In genomic region chr1:172637522-172637921, GRCh38 we compare ENCODE assay signal across 12 cellular contexts. TPM values are rescaled to one million over a fixed set of nuclear protein-coding genes. Genes with fewer than 3 reads are reported as not detected.
DNase-seq lines count a peak whose midpoint lies in the region; ATAC-seq and TF ChIP-seq lines count a peak whose summit lies in the region.
"Had no signal": no experiment of that assay in that cellular context is flagged by ENCODE, and none has a peak within 500 bp of the region (broad histone marks: within the 10 kb centered on the region; RNA-seq: fewer than 3 reads in every experiment).

No MANE protein-coding gene starts in this region.

- intact Hi-C loops in colonic mucosa (cut with DNase I): no loop called here

- no peaks in the 10 kb centered on the region for H3K9me3 ChIP-seq in colonic mucosa

- peaks cover 2% of the 10 kb centered on the region for H3K36me3 Mint-ChIP-seq in central memory CD8-positive, alpha-beta T cell (ENCODE audit: insufficient read depth)
- H3K36me3 Mint-ChIP-seq: brain had no signal

- no peak for TF ChIP-seq CTCF in colonic mucosa (IDR thresholded peaks at IDR 0.05)

- no peak overlapping the region for H3K9ac ChIP-seq in colonic mucosa (ENCODE audit: low read depth in 2 of 2, low read length in 2 of 2)

- peaks cover 5% of the 10 kb centered on the region for H3K9me3 Mint-ChIP-seq in central memory CD8-positive, alpha-beta T cell

- no peaks in the 10 kb centered on the region for H3K4me1 ChIP-seq in colonic mucosa

- peak; percentile 30 for DNase-seq in GM03348 (ENCODE audit: low spot score)
- peak; percentile 91 for DNase-seq in RPMI7951 (ENCODE audit: low read depth)
- DNase-seq in central memory CD8-positive, alpha-beta T cell (ENCODE audit: low spot score in 2 of 2): no peak
- DNase-seq in putamen (ENCODE audit: low spot score): peak; percentile 17
- DNase-seq in NCI-H128 (lab: John Stamatoyannopoulos, UW; ENCODE audit: unreplicated experiment): no peak
- DNase-seq in colonic mucosa: no peak
- DNase-seq in NCI-H1048 (lab: John Stamatoyannopoulos, UW): no peak
- DNase-seq: Kasumi-1, left colon, SIG-M5 had no signal

- H3K4me1 Mint-ChIP-seq in central memory CD8-positive, alpha-beta T cell: peaks cover 51% of the 10 kb centered on the region
- H3K4me1 Mint-ChIP-seq: brain had no signal

- H3K4me3 Mint-ChIP-seq in central memory CD8-positive, alpha-beta T cell: no peak overlapping the region
- H3K4me3 Mint-ChIP-seq: brain had no signal

- no peaks in the 10 kb centered on the region for H3K36me3 ChIP-seq in colonic mucosa

- H3K27me3 Mint-ChIP-seq in central memory CD8-positive, alpha-beta T cell: no peaks in the 10 kb centered on the region

- ATAC-seq in central memory CD8-positive, alpha-beta T cell (replicated peaks; ENCODE audit: extremely low read depth, poor library complexity, severe bottlenecking): no peak
- ATAC-seq in HG03175 (IDR thresholded peaks at IDR 0.05; ENCODE audit: unreplicated experiment): no peak
- ATAC-seq: left colon had no signal

- peak overlapping the region; percentile 77 for H3K27ac Mint-ChIP-seq in central memory CD8-positive, alpha-beta T cell (ENCODE audit: low read depth)
- H3K27ac Mint-ChIP-seq: brain had no signal

- H3K4me3 ChIP-seq in colonic mucosa: no peak overlapping the region

- H3K27me3 ChIP-seq in colonic mucosa: no peaks in the 10 kb centered on the region

- H3K27ac ChIP-seq in colonic mucosa: no peak overlapping the region

RNA-seq across cellular contexts. Expression of gene FASLG, which starts 21.4 kb away (rescaled TPM):
- total RNA-seq in RPMI7951 (2014; rRNA removed; shearing (Covaris generic)): not detected in 2 replicates
- total RNA-seq in colonic mucosa: under 1 TPM; 0.24 to 0.30 TPM

Comparison
In these comparisons a context has a peak if more than half of its experiments do, and no peak if none do; other contexts are left out.
1. DNase-seq: peak in GM03348 (single experiment), RPMI7951 (single experiment) and putamen (single experiment); none in central memory CD8-positive, alpha-beta T cell (0 of 2), NCI-H128 (single experiment), colonic mucosa (single experiment) and NCI-H1048 (single experiment).